Comparison of ENCODE assay signal across 3 cellular contexts in the genomic region with DNA sequence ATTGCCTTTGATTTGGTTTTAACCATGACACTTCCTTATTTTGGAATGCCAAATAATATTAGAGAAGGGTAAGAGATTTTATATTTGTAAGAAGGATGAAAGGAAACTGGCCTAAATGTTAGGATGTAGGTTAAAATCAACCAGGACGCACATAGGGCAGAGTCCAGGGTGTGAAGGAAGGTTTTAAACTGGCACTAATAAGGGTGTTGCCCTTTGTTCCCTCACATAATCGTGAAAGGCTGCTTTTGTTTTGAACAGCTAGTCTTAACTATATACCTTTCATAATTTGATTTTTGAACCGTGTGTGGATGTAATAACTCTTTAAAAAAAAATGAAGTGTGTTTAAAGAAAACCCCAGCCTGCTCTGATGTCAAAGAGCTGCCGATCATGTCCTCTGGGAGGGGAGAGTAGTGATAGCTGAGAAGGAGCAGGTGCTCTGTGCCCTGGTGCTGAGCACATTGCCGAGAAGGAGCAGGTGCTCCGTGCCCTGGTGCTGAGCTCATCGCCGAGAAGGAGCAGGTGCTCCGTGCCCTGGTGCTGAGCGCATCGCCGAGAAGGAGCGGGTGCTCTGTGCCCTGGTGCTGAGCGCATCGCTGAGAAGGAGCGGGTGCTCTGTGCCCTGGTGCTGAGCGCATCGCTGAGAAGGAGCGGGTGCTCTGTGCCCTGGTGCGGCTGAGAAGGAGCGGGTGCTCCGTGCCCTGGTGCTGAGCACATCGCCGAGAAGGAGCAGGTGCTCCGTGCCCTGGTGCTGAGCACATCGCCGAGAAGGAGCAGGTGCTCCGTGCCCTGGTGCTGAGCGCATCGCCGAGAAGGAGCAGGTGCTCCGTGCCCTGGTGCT. TPM values are rescaled to one million over a fixed set of nuclear protein-coding genes. Genes with fewer than 3 reads are reported as not detected.
"Had no signal": no experiment of that assay in that cellular context is flagged by ENCODE, and none has a peak within 500 bp of the region (broad histone marks: within the 10 kb centered on the region; RNA-seq: fewer than 3 reads in every experiment).

No MANE protein-coding gene starts in this region.

RNA-seq across cellular contexts. Expression of gene SLC22A1, which starts 31.0 kb away (rescaled TPM):
- total RNA-seq: M059J, OCI-LY7, PC-9 had no signal
